Comparison of ENCODE assay signal across 8 cellular contexts in genomic region chr13:94595943-94596574, GRCh38. TPM values are rescaled to one million over a fixed set of nuclear protein-coding genes. Genes with fewer than 3 reads are reported as not detected.
DNase-seq lines count a peak whose midpoint lies in the region; ATAC-seq and TF ChIP-seq lines count a peak whose summit lies in the region.

TGDS (minus strand) TSS chr13:94596152; CDS start chr13:94596136, 16 bp downstream.

- POLR2A ChIA-PET in BJ (lab: Charles Lee): interaction anchor here (0.5 to 0.6 kb wide), 3 partner anchors 22 to 553 kb away, joined by 3 to 6 read pairs (median 3); no protein-coding TSS in a partner anchor
- POLR2A ChIA-PET in activated CD4-positive, alpha-beta T cell treated with anti-CD3 and anti-CD28 coated beads for 36 hours (lab: Charles Lee): interaction anchor here (0.6 to 1.1 kb wide), 3 partner anchors 8 to 178 kb away, joined by 4 to 9 read pairs (median 8); no protein-coding TSS in a partner anchor

- CTCF ChIA-PET in BJ (lab: Yijun Ruan, JAX): interaction anchor here (0.7 to 1.6 kb wide), 4 partner anchors 24 to 1019 kb away, joined by 3 to 8 read pairs (median 3); no protein-coding TSS in a partner anchor
- CTCF ChIA-PET in activated CD4-positive, alpha-beta T cell treated with anti-CD3 and anti-CD28 coated beads for 36 hours (lab: Charles Lee): interaction anchor here (0.7 to 1.2 kb wide), 8 partner anchors 20 to 164 kb away, joined by 3 to 6 read pairs (median 4); no protein-coding TSS in a partner anchor

- peaks cover 4% of the 10 kb centered on the region for H3K9me3 Mint-ChIP-seq in activated CD4-positive, alpha-beta T cell treated with anti-CD3 and anti-CD28 coated beads for 36 hours (ENCODE audit: low read depth)

- peak within 1 kb of the TSS; percentile 88 for H3K4me3 Mint-ChIP-seq in activated CD4-positive, alpha-beta T cell treated with anti-CD3 and anti-CD28 coated beads for 36 hours

- peak within 1 kb of the TSS; percentile 96 for H3K27ac Mint-ChIP-seq in activated CD4-positive, alpha-beta T cell treated with anti-CD3 and anti-CD28 coated beads for 36 hours

- ATAC-seq in HG03457 (IDR thresholded peaks at IDR 0.05; ENCODE audit: unreplicated experiment): peak; percentile 94
- ATAC-seq in activated CD4-positive, alpha-beta T cell treated with anti-CD3 and anti-CD28 coated beads for 36 hours: peak; percentile 96

- peaks cover 36% of the 10 kb centered on the region for H3K4me1 Mint-ChIP-seq in activated CD4-positive, alpha-beta T cell treated with anti-CD3 and anti-CD28 coated beads for 36 hours

- no peaks in the 10 kb centered on the region for H3K27me3 ChIP-seq in BJ (ENCODE audit: control insufficient read depth, insufficient read depth, low read length)

- peaks cover 28% of the 10 kb centered on the region for H3K36me3 Mint-ChIP-seq in activated CD4-positive, alpha-beta T cell treated with anti-CD3 and anti-CD28 coated beads for 36 hours (ENCODE audit: low read depth)

- H3K4me3 ChIP-seq in BJ (ENCODE audit: low read depth, low read length): peak within 1 kb of the TSS; percentile 64
- peak within 1 kb of the TSS; percentile 74 for H3K4me3 ChIP-seq in choroid plexus epithelial cell (ENCODE audit: low read depth, low read length)

- intact Hi-C loops in activated CD4-positive, alpha-beta T cell treated with anti-CD3 and anti-CD28 coated beads for 36 hours (cut with DNase I, micrococcal nuclease): loop anchor here (1.0 kb wide), 1 partner anchor 47 kb away; no protein-coding TSS in a partner anchor

- H3K27me3 Mint-ChIP-seq in activated CD4-positive, alpha-beta T cell treated with anti-CD3 and anti-CD28 coated beads for 36 hours: no peaks in the 10 kb centered on the region

- TF ChIP-seq CTCF in BJ (IDR thresholded peaks at IDR 0.05; ENCODE audit: insufficient read depth, low read depth, low read length) (no peak), choroid plexus epithelial cell (conservative IDR thresholded peaks at IDR 0.05; ENCODE audit: low read depth, low read length) (no peak)

- H3K36me3 ChIP-seq in BJ (ENCODE audit: control insufficient read depth, insufficient read depth, low read length): no peaks in the 10 kb centered on the region

- DNase-seq in BJ (ENCODE audit: low read depth): peak; percentile 78
- peak; percentile 59 for DNase-seq in GM19240 (ENCODE audit: insufficient read length, low spot score)
- peak; percentile 54 for DNase-seq in NCI-H524 treated with DMSO at 0.1 percent for 48 hours (lab: John Stamatoyannopoulos, UW)
- DNase-seq in activated CD4-positive, alpha-beta T cell treated with anti-CD3 and anti-CD28 coated beads for 36 hours: peak; percentile 95
- peak; percentile 95 for DNase-seq in choroid plexus epithelial cell (ENCODE audit: low read depth)
- DNase-seq in kidney glomerular epithelial cell (lab: John Stamatoyannopoulos, UW): peak; percentile 80
- peak; percentile 81 to 85 for DNase-seq in stimulated activated CD4-positive, alpha-beta T cell treated with anti-CD3 and anti-CD28 coated beads, Interleukin-15, amount 100 ng/mL, for 48 hours (ENCODE audit: low read depth in 2 of 2)

RNA-seq across cellular contexts. Expression of gene TGDS, which starts in this region (rescaled TPM):
- polyA plus RNA-seq in BJ (2011; rRNA removed): 5.9 and 14.1 TPM in 2 replicates
- polyA minus RNA-seq in BJ (2011; rRNA and poly(A)+ RNA removed): 3.5 and 3.8 TPM in 2 replicates
- 10 to 100 TPM; 23.4 to 24.2 TPM for total RNA-seq in activated CD4-positive, alpha-beta T cell treated with anti-CD3 and anti-CD28 coated beads for 36 hours

Comparison
In these comparisons a context has a peak if more than half of its experiments do, and no peak if none do; other contexts are left out.
1. Peak in every context shown above with its lines: DNase-seq, ATAC-seq and H3K4me3 ChIP-seq.